10 cellular contexts compared by ENCODE assay signal in genomic region chr15:101613130-101614000, GRCh38. TPM values are rescaled to one million over a fixed set of nuclear protein-coding genes. Genes with fewer than 3 reads are reported as not detected.
A peak's percentile ranks its signal among the peaks of the same experiment; 100 is the strongest.
DNase-seq lines count a peak whose midpoint lies in the region; ATAC-seq and TF ChIP-seq lines count a peak whose summit lies in the region.
"Had no signal": no experiment of that assay in that cellular context is flagged by ENCODE, and none has a peak within 500 bp of the region (broad histone marks: within the 10 kb centered on the region; RNA-seq: fewer than 3 reads in every experiment).

No MANE protein-coding gene starts in this region.

- H2AFZ ChIP-seq in Karpas-422 (ENCODE audit: low read length) = no peak overlapping the region

- H3K27ac ChIP-seq in RWPE1 (no peak overlapping the region), Karpas-422 (ENCODE audit: low read length) (no peak overlapping the region)
- H3K27ac ChIP-seq: SJSA1 had no signal

- ATAC-seq in activated T-cell treated with anti-CD3 and anti-CD28 coated beads, Interleukin-2, amount 50 U/mL, for 4 hours = no peak
- ATAC-seq: stimulated activated naive CD8-positive, alpha-beta T cell treated with anti-CD3 and anti-CD28 coated beads, Interleukin-15, Interleukin-2, amounts not matched to agents 100 U/mL and 50 U/mL, for 24 hours had no signal

- peaks cover 15% of the 10 kb centered on the region for H3K27me3 Mint-ChIP-seq in glutamatergic neuron (ENCODE audit: unreplicated experiment)
- H3K27me3 Mint-ChIP-seq in activated T-cell treated with anti-CD3 and anti-CD28 coated beads, Interleukin-2, amount 50 U/mL, for 4 hours (ENCODE audit: low read depth) = no peaks in the 10 kb centered on the region

- H4K20me1 ChIP-seq in Karpas-422 (ENCODE audit: insufficient read depth, low read depth, low read length) = no peaks in the 10 kb centered on the region

- H3K27ac Mint-ChIP-seq in glutamatergic neuron (ENCODE audit: unreplicated experiment) = peak overlapping the region; percentile 87

- no peaks in the 10 kb centered on the region for H3K4me1 ChIP-seq in Karpas-422 (ENCODE audit: low read length)
- H3K4me1 ChIP-seq: SJSA1 had no signal

- H3K9me3 Mint-ChIP-seq in glutamatergic neuron (ENCODE audit: unreplicated experiment) = peaks cover 20% of the 10 kb centered on the region
- no peaks in the 10 kb centered on the region for H3K9me3 Mint-ChIP-seq in activated T-cell treated with anti-CD3 and anti-CD28 coated beads, Interleukin-2, amount 50 U/mL, for 4 hours

- H3K4me3 ChIP-seq in Karpas-422 (ENCODE audit: low read length) = no peak overlapping the region
- H3K4me3 ChIP-seq: SJSA1 had no signal

- no peaks in the 10 kb centered on the region for H3K9me3 ChIP-seq in Karpas-422 (ENCODE audit: low read length)
- H3K9me3 ChIP-seq: SJSA1 had no signal

- H3K36me3 Mint-ChIP-seq in glutamatergic neuron (ENCODE audit: unreplicated experiment) = no peaks in the 10 kb centered on the region
- H3K36me3 Mint-ChIP-seq in activated T-cell treated with anti-CD3 and anti-CD28 coated beads, Interleukin-2, amount 50 U/mL, for 4 hours (ENCODE audit: insufficient read depth) = peaks cover 6% of the 10 kb centered on the region

- peak overlapping the region; percentile 63 for H3K4me3 Mint-ChIP-seq in glutamatergic neuron (ENCODE audit: unreplicated experiment)
- H3K4me3 Mint-ChIP-seq in activated T-cell treated with anti-CD3 and anti-CD28 coated beads, Interleukin-2, amount 50 U/mL, for 4 hours = no peak overlapping the region

- no peak overlapping the region for H3K9ac ChIP-seq in Karpas-422 (ENCODE audit: low read length)

- H3K79me2 ChIP-seq in Karpas-422 (ENCODE audit: low read length) = no peaks in the 10 kb centered on the region

- H3K4me2 ChIP-seq in Karpas-422 (ENCODE audit: low read depth, low read length, poor library complexity, severe bottlenecking) = no peak overlapping the region

- TF ChIP-seq CTCF in RWPE1 (conservative IDR thresholded peaks at IDR 0.05; ENCODE audit: low read depth) = no peak
- TF ChIP-seq CTCF in glutamatergic neuron (IDR thresholded peaks at IDR 0.05; ENCODE audit: partially characterized antibody, unreplicated experiment) = no peak

- H3K36me3 ChIP-seq in Karpas-422 (ENCODE audit: insufficient read depth, low read length) = no peaks in the 10 kb centered on the region
- H3K36me3 ChIP-seq: SJSA1 had no signal

- DNase-seq in H4 (ENCODE audit: low spot score) (peak; percentile 36), RWPE1 (ENCODE audit: low spot score) (peak; percentile 26), glutamatergic neuron (peak; percentile 68), retina (peak; percentile 73), Karpas-422 (no peak), MV-4-11 (lab: John Stamatoyannopoulos, UW) (no peak)
- DNase-seq in activated naive CD4-positive, alpha-beta T cell treated with Interleukin-2 at 50 U/mL for 16 hours = no peak
- DNase-seq in activated T-cell treated with anti-CD3 and anti-CD28 coated beads, Interleukin-2, amount 50 U/mL, for 4 hours = no peak
- DNase-seq: stimulated activated naive CD8-positive, alpha-beta T cell treated with anti-CD3 and anti-CD28 coated beads, Interleukin-15, Interleukin-2, amounts not matched to agents 100 U/mL and 50 U/mL, for 24 hours had no signal

- POLR2A ChIA-PET in RWPE1 (lab: Yijun Ruan, JAX; ENCODE audit: low non-redundant PET) = no interaction called here

- peaks cover 48% of the 10 kb centered on the region for H3K4me1 Mint-ChIP-seq in glutamatergic neuron (ENCODE audit: low read depth, unreplicated experiment)
- no peaks in the 10 kb centered on the region for H3K4me1 Mint-ChIP-seq in activated T-cell treated with anti-CD3 and anti-CD28 coated beads, Interleukin-2, amount 50 U/mL, for 4 hours (ENCODE audit: low read depth)

- no peaks in the 10 kb centered on the region for H3K9me2 ChIP-seq in Karpas-422 (replicated peaks; ENCODE audit: insufficient read depth, low read length)

- H3K27me3 ChIP-seq in Karpas-422 (ENCODE audit: low read length) = no peaks in the 10 kb centered on the region
- H3K27me3 ChIP-seq: SJSA1 had no signal

- CTCF ChIA-PET in RWPE1 (lab: Yijun Ruan, JAX) = no interaction called here

RNA-seq across cellular contexts. Expression of gene TM2D3, which starts 38.8 kb away (rescaled TPM):
- 47.9 and 50.3 TPM in 2 replicates for total RNA-seq in H4 (2014; rRNA removed; shearing (Covaris generic))
- 58.6 TPM for total RNA-seq in glutamatergic neuron (ENCODE audit: unreplicated experiment)
- 22.7 and 42.2 TPM in 2 replicates for total RNA-seq in Karpas-422 (2014; rRNA removed; shearing (Covaris generic); ENCODE audit: low replicate concordance)
- total RNA-seq in activated T-cell treated with anti-CD3 and anti-CD28 coated beads, Interleukin-2, amount 50 U/mL, for 4 hours = 10 to 100 TPM; 75.5 to 89.8 (median 81.7) TPM

Comparison
In these comparisons a context has a peak if more than half of its experiments do, and no peak if none do; other contexts are left out.
1. DNase-seq: peak in H4 (single experiment), RWPE1 (single experiment), glutamatergic neuron (single experiment) and retina (single experiment); none in Karpas-422 (single experiment), MV-4-11 (single experiment), activated naive CD4-positive, alpha-beta T cell treated with Interleukin-2 at 50 U/mL for 16 hours (single experiment) and activated T-cell treated with anti-CD3 and anti-CD28 coated beads, Interleukin-2, amount 50 U/mL, for 4 hours (single experiment).